In the genomic region with DNA sequence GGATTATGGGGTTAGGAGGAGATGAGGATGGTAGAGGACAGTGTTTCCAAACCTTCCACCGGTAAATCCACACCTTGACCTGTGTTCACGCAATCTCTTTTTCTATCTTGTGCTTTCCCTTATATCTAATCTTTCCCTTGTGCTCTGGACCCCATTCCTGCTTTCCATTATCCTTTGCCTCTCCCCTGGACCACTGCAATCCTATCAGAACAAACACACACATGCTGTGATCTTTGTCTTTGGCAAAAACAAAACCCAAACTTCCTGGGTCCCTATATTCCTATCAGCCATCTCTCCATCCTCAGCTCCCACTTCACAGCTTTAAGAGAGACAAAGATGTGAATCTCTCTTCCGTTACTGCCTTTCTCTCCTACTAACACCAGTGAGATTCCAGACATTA, we compare ENCODE assay signal across 23 cellular contexts.
DNase-seq lines count a peak whose midpoint lies in the region; ATAC-seq and TF ChIP-seq lines count a peak whose summit lies in the region.
"Had no signal": no experiment of that assay in that cellular context is flagged by ENCODE, and none has a peak within 500 bp of the region (broad histone marks: within the 10 kb centered on the region; RNA-seq: fewer than 3 reads in every experiment).

No MANE protein-coding gene starts in this region.

- H3K18ac ChIP-seq in neuronal stem cell (ENCODE audit: low read length): no peak overlapping the region

- H3K4me3 ChIP-seq in neuronal stem cell (ENCODE audit: low read length in 2 of 2): no peak overlapping the region
- H3K4me3 ChIP-seq: BLaER1 had no signal

- H4K91ac ChIP-seq in neuronal stem cell (ENCODE audit: low read depth, low read length, poor library complexity): no peak overlapping the region

- H3K36me3 ChIP-seq in neuronal stem cell (replicated peaks in 1 of 2; ENCODE audit: control insufficient read depth in 2 of 2, insufficient read depth in 2 of 2, low read length in 2 of 2): no peaks in the 10 kb centered on the region
- H3K36me3 ChIP-seq: BLaER1 had no signal

- no peak for DNase-seq in activated naive CD4-positive, alpha-beta T cell treated with anti-CD3 and anti-CD28 coated beads, Interleukin-2, amount 50 U/mL, for 16 hours
- DNase-seq in T-helper 17 cell (no peak), mesothelial cell of epicardium (ENCODE audit: low spot score in 2 of 2, unreplicated experiment in 2 of 2) (no peak), neuronal stem cell (ENCODE audit: low spot score) (no peak), HuH-7 (ENCODE audit: low spot score) (no peak), medulla oblongata (ENCODE audit: extremely low spot score) (no peak), NCI-H2107 treated with DMSO at 0.1 percent for 48 hours (lab: John Stamatoyannopoulos, UW; ENCODE audit: unreplicated experiment) (no peak)
- DNase-seq: ACHN; EL; GF-D8; KG1; NCI-H1092; NCI-H1436; NCI-H187 treated with DMSO at 0.1 percent for 48 hours; NCI-H226; NCI-H524; NCI-H774; NK-92 treated with Interleukin-12 subunit alpha and Interleukin-12 subunit beta, amount 100 ng/mL, for 24 hours; SHP77 treated with DMSO at 0.1 percent for 48 hours had no signal

- no peak overlapping the region for H3K4ac ChIP-seq in neuronal stem cell (ENCODE audit: low read length)

- H3K14ac ChIP-seq in neuronal stem cell (ENCODE audit: low read length): no peak overlapping the region

- peaks cover 1 to 5% of the 10 kb centered on the region in 2 donors for H3K4me1 ChIP-seq in neuronal stem cell (ENCODE audit: control insufficient read depth in 2 of 2, insufficient read depth in 1 of 2, low read depth in 1 of 2, low read length in 2 of 2)

- no peak overlapping the region for H3K23ac ChIP-seq in neuronal stem cell (ENCODE audit: low read depth, low read length, poor library complexity)

- H2BK120ac ChIP-seq in neuronal stem cell (ENCODE audit: low read depth, low read length): no peak overlapping the region

- no peak overlapping the region for H3K4me3 Mint-ChIP-seq in activated naive CD4-positive, alpha-beta T cell treated with anti-CD3 and anti-CD28 coated beads, Interleukin-2, amount 50 U/mL, for 24 hours
- peak overlapping the region; percentile 8 for H3K4me3 Mint-ChIP-seq in T-helper 17 cell
- H3K4me3 Mint-ChIP-seq in mesothelial cell of epicardium: no peak overlapping the region

- H3K4me2 ChIP-seq in neuronal stem cell (ENCODE audit: insufficient read depth, low read length, poor library complexity, severe bottlenecking): no peak overlapping the region
- H3K4me2 ChIP-seq: BLaER1 had no signal

- peak overlapping the region; percentile 76 for H3K27ac Mint-ChIP-seq in activated naive CD4-positive, alpha-beta T cell treated with anti-CD3 and anti-CD28 coated beads, Interleukin-2, amount 50 U/mL, for 24 hours
- H3K27ac Mint-ChIP-seq in T-helper 17 cell: peak overlapping the region; percentile 97
- H3K27ac Mint-ChIP-seq in mesothelial cell of epicardium: peak overlapping the region; percentile 2

- no peak for ATAC-seq in T-helper 17 cell

- H2AK5ac ChIP-seq in neuronal stem cell (ENCODE audit: low read depth, low read length): no peak overlapping the region

- H3K9me3 Mint-ChIP-seq in activated naive CD4-positive, alpha-beta T cell treated with anti-CD3 and anti-CD28 coated beads, Interleukin-2, amount 50 U/mL, for 24 hours: peaks cover 20% of the 10 kb centered on the region
- H3K9me3 Mint-ChIP-seq in mesothelial cell of epicardium: peaks cover 5% of the 10 kb centered on the region

- no peaks in the 10 kb centered on the region for H3K27me3 Mint-ChIP-seq in activated naive CD4-positive, alpha-beta T cell treated with anti-CD3 and anti-CD28 coated beads, Interleukin-2, amount 50 U/mL, for 24 hours
- H3K27me3 Mint-ChIP-seq in T-helper 17 cell: no peaks in the 10 kb centered on the region
- no peaks in the 10 kb centered on the region for H3K27me3 Mint-ChIP-seq in mesothelial cell of epicardium (ENCODE audit: low read depth)

- no peaks in the 10 kb centered on the region for H3K27me3 ChIP-seq in neuronal stem cell (ENCODE audit: control insufficient read depth in 3 of 3, insufficient read depth in 3 of 3, low read depth in 1 of 3, low read length in 3 of 3)
- H3K27me3 ChIP-seq: BLaER1 had no signal

- no CpG with 5 or more reads among the region's 3 CpGs for WGBS in neuronal stem cell (ENCODE audit: extremely low coverage in 2 of 2, insufficient read length in 2 of 2, insufficient replicate concordance in 1 of 2), 2 donors

- H4K8ac ChIP-seq in neuronal stem cell (ENCODE audit: low read depth, low read length): no peak overlapping the region

- no peak overlapping the region for H2BK12ac ChIP-seq in neuronal stem cell (ENCODE audit: low read length)

- H3K36me3 Mint-ChIP-seq in activated naive CD4-positive, alpha-beta T cell treated with anti-CD3 and anti-CD28 coated beads, Interleukin-2, amount 50 U/mL, for 24 hours: peaks cover 5% of the 10 kb centered on the region
- H3K36me3 Mint-ChIP-seq in T-helper 17 cell (ENCODE audit: low read depth) (peaks cover 2% of the 10 kb centered on the region), mesothelial cell of epicardium (no peaks in the 10 kb centered on the region)

- H3K79me1 ChIP-seq in neuronal stem cell (ENCODE audit: low read depth, low read length): no peaks in the 10 kb centered on the region

- H3K4me1 Mint-ChIP-seq in activated naive CD4-positive, alpha-beta T cell treated with anti-CD3 and anti-CD28 coated beads, Interleukin-2, amount 50 U/mL, for 24 hours: peaks cover 85% of the 10 kb centered on the region
- H3K4me1 Mint-ChIP-seq in T-helper 17 cell: peaks cover 35% of the 10 kb centered on the region
- H3K4me1 Mint-ChIP-seq in mesothelial cell of epicardium: peaks cover 46% of the 10 kb centered on the region

- H2AFZ ChIP-seq in neuronal stem cell (ENCODE audit: low read length): peak overlapping the region; percentile 80

- H2BK5ac ChIP-seq in neuronal stem cell (ENCODE audit: low read length): no peak overlapping the region

- H3K9ac ChIP-seq in neuronal stem cell (ENCODE audit: low read depth, low read length, poor library complexity): no peak overlapping the region
- H3K9ac ChIP-seq: BLaER1 had no signal

- no peak overlapping the region for H3K27ac ChIP-seq in neuronal stem cell (replicated peaks; ENCODE audit: low read length)
- H3K27ac ChIP-seq: 22Rv1, BLaER1, RWPE1 had no signal

- no peak for TF ChIP-seq CTCF in mesothelial cell of epicardium (IDR thresholded peaks at IDR 0.05; ENCODE audit: unreplicated experiment)

- H3K9me3 ChIP-seq in T-helper 17 cell (ENCODE audit: control insufficient read depth, low read length, poor library complexity, severe bottlenecking) (peaks cover 4% of the 10 kb centered on the region), neuronal stem cell (replicated peaks in 1 of 2; ENCODE audit: control insufficient read depth in 2 of 2, insufficient read depth in 1 of 2, low read depth in 1 of 2, low read length in 2 of 2) (no peaks in the 10 kb centered on the region)
- H3K9me3 ChIP-seq: BLaER1 had no signal

- no peak overlapping the region for H2BK15ac ChIP-seq in neuronal stem cell (ENCODE audit: low read length)

Comparison
In these comparisons a context has a peak if more than half of its experiments do, and no peak if none do; other contexts are left out.
1. H3K27ac Mint-ChIP-seq: peak in every context shown above with its lines; median percentile 97 in T-helper 17 cell; 76 in activated naive CD4-positive, alpha-beta T cell treated with anti-CD3 and anti-CD28 coated beads, Interleukin-2, amount 50 U/mL, for 24 hours; 2 in mesothelial cell of epicardium.